ENCODE assay signal across 8 cellular contexts in genomic region chr3:186772886-186773417, GRCh38. TPM values are rescaled to one million over a fixed set of nuclear protein-coding genes. Genes with fewer than 3 reads are reported as not detected.
DNase-seq lines count a peak whose midpoint lies in the region; ATAC-seq and TF ChIP-seq lines count a peak whose summit lies in the region.

No MANE protein-coding gene starts in this region.

- 79% methylated on average over 19 of the region's 19 CpGs for WGBS in mesenchymal stem cell

- H2BK5ac ChIP-seq in mesenchymal stem cell (ENCODE audit: low read depth, low read length, poor library complexity, severe bottlenecking): no peak overlapping the region

- ATAC-seq in GM19035 (IDR thresholded peaks at IDR 0.05; ENCODE audit: unreplicated experiment) (peak; percentile 91), HG03342 (IDR thresholded peaks at IDR 0.05; ENCODE audit: unreplicated experiment) (peak; percentile 84)
- ATAC-seq in activated CD4-positive, CD25-positive, alpha-beta regulatory T cell treated with anti-CD3 and anti-CD28 coated beads, Interleukin-2, amount 50 U/mL, for 24 hours: peak; percentile 86 to 87

- H2BK12ac ChIP-seq in mesenchymal stem cell (ENCODE audit: low read length in 2 of 2): no peak overlapping the region

- H3K27ac Mint-ChIP-seq in dendritic cell treated with granulocyte-macrophage colony-stimulating factor and Interleukin-4, amounts not matched to agents 40 ng/mL and 50 ng/mL, for 4 days: peak overlapping the region; percentile 90

- H3K4me1 Mint-ChIP-seq in dendritic cell treated with granulocyte-macrophage colony-stimulating factor and Interleukin-4, amounts not matched to agents 40 ng/mL and 50 ng/mL, for 4 days (ENCODE audit: low read depth): peaks cover 18% of the 10 kb centered on the region

- H3K9me3 ChIP-seq in mesenchymal stem cell (ENCODE audit: control insufficient read depth, low read length): no peaks in the 10 kb centered on the region

- peak overlapping the region; percentile 80 for H3K9ac ChIP-seq in mesenchymal stem cell (ENCODE audit: low read length)

- H2BK15ac ChIP-seq in mesenchymal stem cell (ENCODE audit: low read depth, poor library complexity, severe bottlenecking): no peak overlapping the region

- H2BK120ac ChIP-seq in mesenchymal stem cell (ENCODE audit: low read depth, low read length): no peak overlapping the region

- intact Hi-C loops in dendritic cell treated with granulocyte-macrophage colony-stimulating factor and Interleukin-4, amounts not matched to agents 40 ng/mL and 50 ng/mL, for 4 days (cut with micrococcal nuclease): loop anchor here (1.0 to 10.0 kb wide), 2 partner anchors 10 to 678 kb away; partner anchors contain the start of gene EIF4A2

- H3K36me3 Mint-ChIP-seq in dendritic cell treated with granulocyte-macrophage colony-stimulating factor and Interleukin-4, amounts not matched to agents 40 ng/mL and 50 ng/mL, for 4 days (ENCODE audit: low read depth): no peaks in the 10 kb centered on the region

- no peak overlapping the region for H4K91ac ChIP-seq in mesenchymal stem cell (ENCODE audit: low read length)

- no peak overlapping the region for H2AFZ ChIP-seq in mesenchymal stem cell (ENCODE audit: low read depth, low read length)

- H3K27ac ChIP-seq in mesenchymal stem cell (ENCODE audit: low read length, poor library complexity, severe bottlenecking): no peak overlapping the region

- no peaks in the 10 kb centered on the region for H3K27me3 ChIP-seq in mesenchymal stem cell (ENCODE audit: control insufficient read depth in 1 of 2, insufficient read depth in 1 of 2, low read length in 2 of 2)

- H3K14ac ChIP-seq in mesenchymal stem cell (ENCODE audit: low read length in 2 of 2): no peak overlapping the region

- H3K18ac ChIP-seq in mesenchymal stem cell (ENCODE audit: low read depth in 1 of 2, low read length in 2 of 2): no peak overlapping the region

- no peak overlapping the region for H3K4me2 ChIP-seq in mesenchymal stem cell (ENCODE audit: low read length, poor library complexity, severe bottlenecking)

- DNase-seq in AG09309 (ENCODE audit: low read depth): no peak
- no peak for DNase-seq in mesenchymal stem cell
- peak; percentile 39 for DNase-seq in stimulated activated CD8-positive, alpha-beta memory T cell treated with anti-CD3 and anti-CD28 coated beads, Interleukin-15, amount 100 ng/mL, for 24 hours (ENCODE audit: low read depth)
- DNase-seq in NCI-H82 treated with DMSO at 0.1 percent for 48 hours (lab: John Stamatoyannopoulos, UW; ENCODE audit: unreplicated experiment): no peak

- H3K4ac ChIP-seq in mesenchymal stem cell (ENCODE audit: low read depth in 1 of 2, low read length in 2 of 2): no peak overlapping the region

- peak overlapping the region; percentile 88 for H3K4me3 Mint-ChIP-seq in dendritic cell treated with granulocyte-macrophage colony-stimulating factor and Interleukin-4, amounts not matched to agents 40 ng/mL and 50 ng/mL, for 4 days

- TF ChIP-seq CTCF in AG09309 (IDR thresholded peaks at IDR 0.05; ENCODE audit: control insufficient read depth, insufficient read depth, low read depth, low read length, missing control alignments): no peak

- no peak overlapping the region for H2AK5ac ChIP-seq in mesenchymal stem cell (ENCODE audit: low read length, severe bottlenecking)

- H3K23ac ChIP-seq in mesenchymal stem cell (ENCODE audit: low read length in 2 of 2): no peak overlapping the region

- H3K4me1 ChIP-seq in mesenchymal stem cell (ENCODE audit: control insufficient read depth, insufficient read depth, low read depth, low read length): no peaks in the 10 kb centered on the region

- H3K4me3 ChIP-seq in AG09309 (ENCODE audit: control insufficient read depth, low read depth, low read length): peak overlapping the region; percentile 35
- peak overlapping the region in 1 of 2 experiments; percentile 78 for H3K4me3 ChIP-seq in mesenchymal stem cell (ENCODE audit: insufficient read depth in 1 of 2, low read depth in 1 of 2, low read length in 2 of 2)

- no peaks in the 10 kb centered on the region for H3K79me1 ChIP-seq in mesenchymal stem cell (replicated peaks; ENCODE audit: low read length, poor library complexity, severe bottlenecking)

- H4K8ac ChIP-seq in mesenchymal stem cell (ENCODE audit: low read length): no peak overlapping the region

- no peaks in the 10 kb centered on the region for H3K9me3 Mint-ChIP-seq in dendritic cell treated with granulocyte-macrophage colony-stimulating factor and Interleukin-4, amounts not matched to agents 40 ng/mL and 50 ng/mL, for 4 days

- H3K27me3 Mint-ChIP-seq in dendritic cell treated with granulocyte-macrophage colony-stimulating factor and Interleukin-4, amounts not matched to agents 40 ng/mL and 50 ng/mL, for 4 days: peaks cover 3% of the 10 kb centered on the region

- no peaks in the 10 kb centered on the region for H3K36me3 ChIP-seq in mesenchymal stem cell (ENCODE audit: control insufficient read depth in 1 of 2, insufficient read depth in 2 of 2, low read depth in 1 of 2, low read length in 2 of 2)

RNA-seq across cellular contexts. Expression of gene EIF4A2, which starts 10.4 kb away (rescaled TPM):
- polyA plus RNA-seq in mesenchymal stem cell (2013, experiment 1 of 2): 133 TPM
- polyA plus RNA-seq in mesenchymal stem cell (2013, experiment 2 of 2): 135 TPM

RNA-seq across cellular contexts. Expression of gene RFC4, which starts 33.3 kb away (rescaled TPM):
- polyA plus RNA-seq in mesenchymal stem cell (2013, experiment 1 of 2): 11.5 TPM
- polyA plus RNA-seq in mesenchymal stem cell (2013, experiment 2 of 2): 11.5 TPM

RNA-seq across cellular contexts. Expression of gene KNG1, which starts 55.8 kb away (rescaled TPM):
- not detected for polyA plus RNA-seq in mesenchymal stem cell (2013, experiment 1 of 2)
- not detected for polyA plus RNA-seq in mesenchymal stem cell (2013, experiment 2 of 2)
